In the genomic region with DNA sequence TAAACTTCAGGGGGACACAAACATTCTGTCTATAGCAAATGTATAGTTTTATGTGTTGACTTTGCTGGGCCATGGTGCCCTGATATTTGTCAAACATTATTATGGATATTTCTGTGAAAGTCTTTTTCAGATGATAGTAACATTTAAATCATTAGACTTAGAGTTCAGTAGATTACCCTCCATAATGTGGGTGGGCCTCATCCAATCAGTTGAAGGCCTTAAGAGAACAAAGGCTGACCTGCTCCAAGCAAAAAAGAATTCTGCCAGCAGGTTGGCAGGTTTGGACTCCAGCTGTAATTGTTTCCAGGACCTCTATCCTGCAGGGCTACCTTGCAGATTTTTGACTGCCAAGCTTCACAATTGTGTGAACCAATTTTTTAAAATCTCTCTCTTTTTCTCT, we compare ENCODE assay signal across 11 cellular contexts.
"Had no signal": no experiment of that assay in that cellular context is flagged by ENCODE, and none has a peak within 500 bp of the region (broad histone marks: within the 10 kb centered on the region; RNA-seq: fewer than 3 reads in every experiment).

No MANE protein-coding gene starts in this region.

- H3K4me2 ChIP-seq: GM23338 had no signal

- H3K9me3 Mint-ChIP-seq: GM23338, HFFc6 had no signal

- H3K4me3 ChIP-seq: GM23248, GM23338, HAP-1 had no signal

- H3K4me3 Mint-ChIP-seq: GM23338, H9, HFFc6 had no signal

- ATAC-seq: GM23338, HCT116 had no signal

- H3K27ac ChIP-seq: GM23248 had no signal

- H3K36me3 ChIP-seq: HAP-1 had no signal

- H3K27ac Mint-ChIP-seq: GM23338, H9, HFFc6 had no signal

- H3K9ac ChIP-seq: GM23248 had no signal

- H3K4me1 ChIP-seq: HAP-1 had no signal

- DNase-seq: GM23248, GOT3, H7, H9, HCEC 1CT, HFFc6 had no signal

- H2AFZ ChIP-seq: GM23248, GM23338 had no signal

- FAIRE-seq: H1, H54 had no signal

- H3K9me3 ChIP-seq: HAP-1 had no signal
